ENCODE assay signal across 23 cellular contexts in genomic region chrX:156000361-156000926, GRCh38. TPM values are rescaled to one million over a fixed set of nuclear protein-coding genes. Genes with fewer than 3 reads are reported as not detected.
DNase-seq lines count a peak whose midpoint lies in the region; ATAC-seq lines count a peak whose summit lies in the region.
"Had no signal": no experiment of that assay in that cellular context is flagged by ENCODE, and none has a peak within 500 bp of the region (broad histone marks: within the 10 kb centered on the region; RNA-seq: fewer than 3 reads in every experiment).

No MANE protein-coding gene starts in this region.

- H3K27ac Mint-ChIP-seq in stimulated activated naive CD8-positive, alpha-beta T cell treated with anti-CD3 and anti-CD28 coated beads, Interleukin-15, Interleukin-2, amounts not matched to agents 100 ng/mL and 50 ng/mL, for 24 hours = peak overlapping the region; percentile 24
- H3K27ac Mint-ChIP-seq in T-helper 2 cell treated with Interferon-gamma antibody and Interleukin-4, amounts not matched to agents 5 μg/mL and 100 μg/mL, for 36 hours = peak overlapping the region; percentile 97
- H3K27ac Mint-ChIP-seq: IgD-negative memory B cell had no signal

- no peak for ATAC-seq in stimulated activated naive CD8-positive, alpha-beta T cell treated with anti-CD3 and anti-CD28 coated beads, Interleukin-15, Interleukin-2, amounts not matched to agents 100 U/mL and 50 U/mL, for 24 hours
- ATAC-seq in GM18498 (IDR thresholded peaks at IDR 0.05; ENCODE audit: unreplicated experiment) = no peak
- ATAC-seq: naive thymus-derived CD8-positive, alpha-beta T cell; sciatic nerve had no signal

- H3K4me3 Mint-ChIP-seq in stimulated activated naive CD8-positive, alpha-beta T cell treated with anti-CD3 and anti-CD28 coated beads, Interleukin-15, Interleukin-2, amounts not matched to agents 100 ng/mL and 50 ng/mL, for 24 hours = no peak overlapping the region
- peak overlapping the region; percentile 99 for H3K4me3 Mint-ChIP-seq in T-helper 2 cell treated with Interferon-gamma antibody and Interleukin-4, amounts not matched to agents 5 μg/mL and 100 μg/mL, for 36 hours
- H3K4me3 Mint-ChIP-seq: IgD-negative memory B cell had no signal

- H3K4me1 Mint-ChIP-seq in stimulated activated naive CD8-positive, alpha-beta T cell treated with anti-CD3 and anti-CD28 coated beads, Interleukin-15, Interleukin-2, amounts not matched to agents 100 ng/mL and 50 ng/mL, for 24 hours (ENCODE audit: low read depth) = peaks cover 27% of the 10 kb centered on the region
- H3K4me1 Mint-ChIP-seq in T-helper 2 cell treated with Interferon-gamma antibody and Interleukin-4, amounts not matched to agents 5 μg/mL and 100 μg/mL, for 36 hours (ENCODE audit: low read depth) = peaks cover 75% of the 10 kb centered on the region

- no peaks in the 10 kb centered on the region for H3K36me3 Mint-ChIP-seq in stimulated activated naive CD8-positive, alpha-beta T cell treated with anti-CD3 and anti-CD28 coated beads, Interleukin-15, Interleukin-2, amounts not matched to agents 100 ng/mL and 50 ng/mL, for 24 hours (ENCODE audit: low read depth)
- peaks cover 67% of the 10 kb centered on the region for H3K36me3 Mint-ChIP-seq in T-helper 2 cell treated with Interferon-gamma antibody and Interleukin-4, amounts not matched to agents 5 μg/mL and 100 μg/mL, for 36 hours (ENCODE audit: low read depth)
- H3K36me3 Mint-ChIP-seq: IgD-negative memory B cell; naive thymus-derived CD8-positive, alpha-beta T cell had no signal

- no peaks in the 10 kb centered on the region for H3K27me3 Mint-ChIP-seq in stimulated activated naive CD8-positive, alpha-beta T cell treated with anti-CD3 and anti-CD28 coated beads, Interleukin-15, Interleukin-2, amounts not matched to agents 100 ng/mL and 50 ng/mL, for 24 hours
- H3K27me3 Mint-ChIP-seq in T-helper 2 cell treated with Interferon-gamma antibody and Interleukin-4, amounts not matched to agents 5 μg/mL and 100 μg/mL, for 36 hours (ENCODE audit: low read depth) = no peaks in the 10 kb centered on the region
- H3K27me3 Mint-ChIP-seq: naive thymus-derived CD8-positive, alpha-beta T cell had no signal

- H3K9me3 Mint-ChIP-seq in stimulated activated naive CD8-positive, alpha-beta T cell treated with anti-CD3 and anti-CD28 coated beads, Interleukin-15, Interleukin-2, amounts not matched to agents 100 ng/mL and 50 ng/mL, for 24 hours = no peaks in the 10 kb centered on the region
- H3K9me3 Mint-ChIP-seq in T-helper 2 cell treated with Interferon-gamma antibody and Interleukin-4, amounts not matched to agents 5 μg/mL and 100 μg/mL, for 36 hours = no peaks in the 10 kb centered on the region
- H3K9me3 Mint-ChIP-seq: IgD-negative memory B cell; naive thymus-derived CD8-positive, alpha-beta T cell had no signal

- DNase-seq in stimulated activated naive CD8-positive, alpha-beta T cell treated with anti-CD3 and anti-CD28 coated beads, Interleukin-15, Interleukin-2, amounts not matched to agents 100 U/mL and 50 U/mL, for 24 hours = no peak
- DNase-seq in T-helper 2 cell treated with Interferon-gamma antibody and Interleukin-4, amounts not matched to agents 5 μg/mL and 100 μg/mL, for 36 hours (ENCODE audit: low spot score) = no peak
- peak; percentile 39 for DNase-seq in kidney tubule cell (ENCODE audit: low spot score)
- DNase-seq in ureter (ENCODE audit: low spot score) = no peak
- DNase-seq in NCI-H82 treated with DMSO at 0.1 percent for 48 hours (lab: John Stamatoyannopoulos, UW; ENCODE audit: unreplicated experiment) = no peak
- DNase-seq: activated CD4-positive, alpha-beta T cell treated with anti-CD3 and anti-CD28 coated beads for 1 hour; activated CD8-positive, alpha-beta memory T cell treated with anti-CD3 and anti-CD28 coated beads, Interleukin-2, amount 50 U/mL, for 48 hours; activated effector memory CD4-positive, alpha-beta T cell treated with Interleukin-2 at 50 U/mL for 16 hours; brain microvascular endothelial cell; DMS53; GDM1; MV-4-11; naive thymus-derived CD8-positive, alpha-beta T cell; NCI-H2171 treated with DMSO at 0.1 percent for 48 hours; stimulated activated CD8-positive, alpha-beta memory T cell treated with anti-CD3 and anti-CD28 coated beads, Interleukin-4, amount 100 ng/mL, for 48 hours; substantia nigra had no signal

RNA-seq across cellular contexts. Expression of gene IL9R, which starts 2.9 kb away (rescaled TPM):
- total RNA-seq in ureter = 22.1 TPM
- total RNA-seq: fibroblast of lung, glomerular endothelial cell, sciatic nerve, vagina had no signal
